8 cellular contexts compared by ENCODE assay signal in genomic region chr5:59038169-59039002, GRCh38.
DNase-seq lines count a peak whose midpoint lies in the region; ATAC-seq, FAIRE-seq and TF ChIP-seq lines count a peak whose summit lies in the region.

No MANE protein-coding gene starts in this region.

- H3K27ac Mint-ChIP-seq in CD4-positive, alpha-beta memory T cell, result peak overlapping the region; percentile 96 to 99 (median 99)

- intact Hi-C loops in CD4-positive, alpha-beta memory T cell (cut with micrococcal nuclease), result loop anchor here (1.0 to 10.0 kb wide), 6 partner anchors 46 to 578 kb away; partner anchors contain the start of gene PLK2
- intact Hi-C loops in kidney (cut with DNase I), result no loop called here

- peaks cover 5 to 41% of the 10 kb centered on the region in 2 donors for H3K36me3 Mint-ChIP-seq in CD4-positive, alpha-beta memory T cell

- FAIRE-seq in kidney (lab: Jason Lieb, UNC), result no peak

- no peaks in the 10 kb centered on the region for H3K9me3 Mint-ChIP-seq in CD4-positive, alpha-beta memory T cell

- TF ChIP-seq CTCF in HL-60 (IDR thresholded peaks at IDR 0.05; ENCODE audit: insufficient read depth, low read length), result no peak
- no peak for TF ChIP-seq CTCF in kidney (IDR thresholded peaks at IDR 0.05; ENCODE audit: borderline replicate concordance, extremely low read depth, insufficient read depth)
- TF ChIP-seq CTCF in thoracic aorta (IDR thresholded peaks at IDR 0.05), result no peak

- peak overlapping the region; percentile 89 to 98 (median 96) for H3K4me3 Mint-ChIP-seq in CD4-positive, alpha-beta memory T cell

- H3K27ac ChIP-seq in CD4-positive, alpha-beta memory T cell (ENCODE audit: low read depth, low read length), result peak overlapping the region; percentile 81
- H3K27ac ChIP-seq in HL-60 (replicated peaks) (peak overlapping the region; percentile 89), kidney (ENCODE audit: low read depth in 2 of 2, low read length in 2 of 2) (peak overlapping the region in 1 of 2 donors; percentile 2), thoracic aorta (peak overlapping the region; percentile 38 to 41)

- POLR2A ChIA-PET in CD4-positive, alpha-beta memory T cell (lab: Charles Lee; ENCODE audit: partially characterized antibody), result interaction anchor here (0.6 to 6.6 kb wide), 16 partner anchors 10 to 145 kb away, joined by 3 to 156 read pairs (median 4); no protein-coding TSS in a partner anchor

- DNase-seq in CD4-positive, alpha-beta memory T cell, result peak in 2 of 5 donors; percentile 19 to 25
- DNase-seq in HL-60 (ENCODE audit: low read depth in 1 of 2, low spot score in 1 of 2) (peak in 1 of 2 experiments; percentile 9), adipocyte (ENCODE audit: low read depth) (peak; percentile 25), kidney (no peak), thoracic aorta (ENCODE audit: low spot score) (no peak), NCI-H2107 treated with DMSO at 0.1 percent for 48 hours (lab: John Stamatoyannopoulos, UW; ENCODE audit: unreplicated experiment) (no peak)

- H3K4me3 ChIP-seq in CD4-positive, alpha-beta memory T cell (ENCODE audit: low read length in 2 of 2), result peak overlapping the region; percentile 84 to 93
- H3K4me3 ChIP-seq in HL-60 (replicated peaks; ENCODE audit: insufficient read depth, low read length), result peak overlapping the region; percentile 66
- peak overlapping the region; percentile 92 for H3K4me3 ChIP-seq in adipocyte (ENCODE audit: low read length)
- H3K4me3 ChIP-seq in kidney (ENCODE audit: low read length in 2 of 2), result peak overlapping the region; percentile 25 to 50
- peak overlapping the region; percentile 74 for H3K4me3 ChIP-seq in thoracic aorta

- H3K9ac ChIP-seq in adipocyte (ENCODE audit: low read length) (peak overlapping the region; percentile 89), kidney (ENCODE audit: low read length in 2 of 2) (no peak overlapping the region)

- no peaks in the 10 kb centered on the region for H3K36me3 ChIP-seq in CD4-positive, alpha-beta memory T cell (ENCODE audit: insufficient read depth, low read length)
- H3K36me3 ChIP-seq in adipocyte (ENCODE audit: control insufficient read depth, insufficient read depth, low read length, severe bottlenecking) (no peaks in the 10 kb centered on the region), kidney (ENCODE audit: control insufficient read depth in 1 of 2, insufficient read depth in 2 of 2, low read length in 2 of 2) (no peaks in the 10 kb centered on the region), thoracic aorta (no peaks in the 10 kb centered on the region)

- H3K27me3 Mint-ChIP-seq in CD4-positive, alpha-beta memory T cell, result no peaks in the 10 kb centered on the region

- H3K4me1 ChIP-seq in CD4-positive, alpha-beta memory T cell (ENCODE audit: insufficient read depth, low read length), result peaks cover 66% of the 10 kb centered on the region
- H3K4me1 ChIP-seq in adipocyte (ENCODE audit: control insufficient read depth, insufficient read depth, low read length), result peaks cover 56% of the 10 kb centered on the region
- H3K4me1 ChIP-seq in kidney (ENCODE audit: control insufficient read depth in 1 of 2, insufficient read depth in 1 of 2, low read depth in 1 of 2, low read length in 2 of 2), result no peaks in the 10 kb centered on the region
- H3K4me1 ChIP-seq in thoracic aorta (ENCODE audit: control insufficient read depth in 1 of 2, low read depth in 2 of 2), result peaks cover 10 to 33% of the 10 kb centered on the region in 2 donors

- H3K4me1 Mint-ChIP-seq in CD4-positive, alpha-beta memory T cell, result peaks cover 41 to 85% (median 59%) of the 10 kb centered on the region in 4 donors

- H3K9me3 ChIP-seq in CD4-positive, alpha-beta memory T cell (ENCODE audit: control insufficient read depth in 1 of 2, low read length in 2 of 2), result no peaks in the 10 kb centered on the region
- H3K9me3 ChIP-seq in adipocyte (ENCODE audit: control insufficient read depth, low read length), result no peaks in the 10 kb centered on the region
- H3K9me3 ChIP-seq in kidney (ENCODE audit: control insufficient read depth in 1 of 2, low read length in 2 of 2), result no peaks in the 10 kb centered on the region
- H3K9me3 ChIP-seq in thoracic aorta, result no peaks in the 10 kb centered on the region

- no peaks in the 10 kb centered on the region for H3K27me3 ChIP-seq in CD4-positive, alpha-beta memory T cell (ENCODE audit: insufficient read depth, low read length)
- H3K27me3 ChIP-seq in HL-60 (ENCODE audit: insufficient read depth, poor library complexity, severe bottlenecking) (no peaks in the 10 kb centered on the region), adipocyte (replicated peaks; ENCODE audit: control insufficient read depth, insufficient read depth, low read length) (no peaks in the 10 kb centered on the region), thoracic aorta (replicated peaks; ENCODE audit: insufficient read depth) (no peaks in the 10 kb centered on the region)

- ATAC-seq in thoracic aorta (ENCODE audit: insufficient number of reproducible peaks, low FRiP score, low read depth) (no peak), HG02981 (IDR thresholded peaks at IDR 0.05; ENCODE audit: unreplicated experiment) (no peak), HG02588 (IDR thresholded peaks at IDR 0.05; ENCODE audit: unreplicated experiment) (no peak)

- CTCF ChIA-PET in CD4-positive, alpha-beta memory T cell (lab: Charles Lee; ENCODE audit: partially characterized antibody), result interaction anchor here (0.9 to 1.8 kb wide), 4 partner anchors 54 to 135 kb away, joined by 3 to 21 read pairs (median 13); no protein-coding TSS in a partner anchor

Comparison
In these comparisons a context has a peak if more than half of its experiments do, and no peak if none do; other contexts are left out.
1. H3K4me3 ChIP-seq: peak in every context shown above with its lines; median percentile 92 in adipocyte; 88 in CD4-positive, alpha-beta memory T cell; 74 in thoracic aorta; 66 in HL-60; 38 in kidney.